In genomic region chr18:34223164-34223892, GRCh38 we compare ENCODE assay signal across 9 cellular contexts. TPM values are rescaled to one million over a fixed set of nuclear protein-coding genes. Genes with fewer than 3 reads are reported as not detected.
DNase-seq lines count a peak whose midpoint lies in the region; ATAC-seq and TF ChIP-seq lines count a peak whose summit lies in the region.
"Had no signal": no experiment of that assay in that cellular context is flagged by ENCODE, and none has a peak within 500 bp of the region (broad histone marks: within the 10 kb centered on the region; RNA-seq: fewer than 3 reads in every experiment).

No MANE protein-coding gene starts in this region.

- H3K79me2 ChIP-seq in KMS-11 (ENCODE audit: insufficient read depth, low read depth) = no peaks in the 10 kb centered on the region

- H3K4me2 ChIP-seq in KMS-11 = peak overlapping the region; percentile 75; the same call in 1 of the 2 replicates

- H3K27ac ChIP-seq in KMS-11 (no peak overlapping the region), caudate nucleus (ENCODE audit: low read depth, low read length) (peak overlapping the region; percentile 82), mucosa of rectum (ENCODE audit: low read depth in 2 of 2, low read length in 2 of 2) (no peak overlapping the region), Peyer's patch (no peak overlapping the region)

- ATAC-seq in GM19351 (IDR thresholded peaks at IDR 0.05; ENCODE audit: unreplicated experiment) = no peak
- ATAC-seq in HG03159 (IDR thresholded peaks at IDR 0.05; ENCODE audit: unreplicated experiment) = no peak

- H3K4me3 ChIP-seq in BE2C (ENCODE audit: low read depth, low read length) (peak overlapping the region; percentile 87), KMS-11 (IDR thresholded peaks at IDR 0.05; ENCODE audit: insufficient read depth, low read depth, low read length) (no peak overlapping the region), mucosa of rectum (ENCODE audit: low read length in 2 of 2) (peak overlapping the region; percentile 62 to 63), Peyer's patch (peak overlapping the region in 2 of 4 donors; percentile 1 to 42)

- no peak for TF ChIP-seq POLR2A in Peyer's patch (IDR thresholded peaks at IDR 0.05)

- H3K36me3 ChIP-seq in BE2C (peaks cover 4% of the 10 kb centered on the region; the same call in 1 of the 2 replicates), KMS-11 (ENCODE audit: insufficient read depth) (no peaks in the 10 kb centered on the region), mucosa of rectum (ENCODE audit: control insufficient read depth in 2 of 2, insufficient read depth in 2 of 2, low read length in 2 of 2) (no peaks in the 10 kb centered on the region), Peyer's patch (no peaks in the 10 kb centered on the region)

- no peaks in the 10 kb centered on the region for H3K9me3 ChIP-seq in BE2C
- no peaks in the 10 kb centered on the region for H3K9me3 ChIP-seq in mucosa of rectum (ENCODE audit: control insufficient read depth in 2 of 2, low read length in 2 of 2)
- peaks cover 0 to 4% (median 0%) of the 10 kb centered on the region in 4 donors for H3K9me3 ChIP-seq in Peyer's patch

- no peaks in the 10 kb centered on the region for H3K27me3 ChIP-seq in BE2C
- H3K27me3 ChIP-seq in KMS-11 (ENCODE audit: insufficient read depth, low read depth) = no peaks in the 10 kb centered on the region
- H3K27me3 ChIP-seq in mucosa of rectum (ENCODE audit: control insufficient read depth in 2 of 2, insufficient read depth in 2 of 2, low read length in 2 of 2) = peaks cover 23 to 39% of the 10 kb centered on the region in 2 donors
- H3K27me3 ChIP-seq in Peyer's patch = peaks cover 5 to 18% of the 10 kb centered on the region in 2 donors

- H3K9ac ChIP-seq in KMS-11 (no peak overlapping the region), mucosa of rectum (ENCODE audit: low read depth in 1 of 2, low read length in 2 of 2) (peak overlapping the region in 1 of 2 donors; percentile 27)

- H3K4me1 ChIP-seq in BE2C = no peaks in the 10 kb centered on the region
- no peaks in the 10 kb centered on the region for H3K4me1 ChIP-seq in KMS-11 (ENCODE audit: low read depth, poor library complexity, severe bottlenecking)
- H3K4me1 ChIP-seq in mucosa of rectum (ENCODE audit: control insufficient read depth in 2 of 2, insufficient read depth in 2 of 2, low read length in 2 of 2) = peaks cover 10 to 20% of the 10 kb centered on the region in 2 donors
- H3K4me1 ChIP-seq in Peyer's patch = peaks cover 0 to 32% (median 0%) of the 10 kb centered on the region in 4 donors

- H2AFZ ChIP-seq in KMS-11 (ENCODE audit: low read depth) = peak overlapping the region; percentile 85

- DNase-seq in BE2C = peak; percentile 47
- DNase-seq in caudate nucleus (lab: John Stamatoyannopoulos, UW) = peak in 29 of 61 donors; percentile 0 to 81 (median 44)
- DNase-seq in putamen (ENCODE audit: low spot score) = no peak
- no peak for DNase-seq in Peyer's patch

- no peak for TF ChIP-seq CTCF in BE2C (IDR thresholded peaks at IDR 0.05; ENCODE audit: low read depth, low read length)
- no peak for TF ChIP-seq CTCF in KMS-11 (conservative IDR thresholded peaks at IDR 0.05; ENCODE audit: low read depth, low read length)
- TF ChIP-seq CTCF in Peyer's patch (IDR thresholded peaks at IDR 0.05) = no peak

- no peaks in the 10 kb centered on the region for H4K20me1 ChIP-seq in KMS-11 (ENCODE audit: insufficient read depth)

RNA-seq across cellular contexts. Expression of gene NOL4, which starts 1.4 kb away (rescaled TPM):
- 7.3 TPM for polyA plus RNA-seq in BE2C (2012; ENCODE audit: insufficient read depth, insufficient read length, low read depth)
- total RNA-seq in Peyer's patch = not detected
- total RNA-seq: myocyte had no signal
